ENCODE assay signal across 1 cellular context in genomic region chr1:208445710-208446702, GRCh38.
TF ChIP-seq lines count a peak whose summit lies in the region.

No MANE protein-coding gene starts in this region.

TF ChIP-seq in HEK293, 187 proteins besides CTCF, POLR2A, EP300 and RAD21 (continued from another document):
- TF ChIP-seq ZNF692 (tag by site-specific recombination; IDR thresholded peaks at IDR 0.05) = no peak
- TF ChIP-seq, protein P1, sequence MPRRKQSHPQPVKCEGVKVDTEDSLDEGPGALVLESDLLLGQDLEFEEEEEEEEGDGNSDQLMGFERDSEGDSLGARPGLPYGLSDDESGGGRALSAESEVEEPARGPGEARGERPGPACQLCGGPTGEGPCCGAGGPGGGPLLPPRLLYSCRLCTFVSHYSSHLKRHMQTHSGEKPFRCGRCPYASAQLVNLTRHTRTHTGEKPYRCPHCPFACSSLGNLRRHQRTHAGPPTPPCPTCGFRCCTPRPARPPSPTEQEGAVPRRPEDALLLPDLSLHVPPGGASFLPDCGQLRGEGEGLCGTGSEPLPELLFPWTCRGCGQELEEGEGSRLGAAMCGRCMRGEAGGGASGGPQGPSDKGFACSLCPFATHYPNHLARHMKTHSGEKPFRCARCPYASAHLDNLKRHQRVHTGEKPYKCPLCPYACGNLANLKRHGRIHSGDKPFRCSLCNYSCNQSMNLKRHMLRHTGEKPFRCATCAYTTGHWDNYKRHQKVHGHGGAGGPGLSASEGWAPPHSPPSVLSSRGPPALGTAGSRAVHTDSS (tag by site-specific recombination; IDR thresholded peaks at IDR 0.05) = no peak
- TF ChIP-seq ZNF174 (tag by site-specific recombination; IDR thresholded peaks at IDR 0.05) = no peak
- no peak for TF ChIP-seq ZNF585B (tag by site-specific recombination; IDR thresholded peaks at IDR 0.05)
- TF ChIP-seq ZSCAN4 (tag by site-specific recombination; IDR thresholded peaks at IDR 0.05) = no peak
- no peak for TF ChIP-seq ZNF184 (tag by site-specific recombination; IDR thresholded peaks at IDR 0.05)
- TF ChIP-seq PRDM2 (tag by site-specific recombination; IDR thresholded peaks at IDR 0.05; ENCODE audit: borderline replicate concordance) = no peak
- TF ChIP-seq ZBTB6 (tag by site-specific recombination; IDR thresholded peaks at IDR 0.05) = peak; percentile 14; the same call in 1 of the 2 replicates
- peak; percentile 72 for TF ChIP-seq GLIS1 (tag by site-specific recombination; IDR thresholded peaks at IDR 0.05)
- TF ChIP-seq ZNF354C (tag by site-specific recombination; IDR thresholded peaks at IDR 0.05; ENCODE audit: borderline replicate concordance, low read depth) = no peak
- no peak for TF ChIP-seq ZNF561 (tag by site-specific recombination; IDR thresholded peaks at IDR 0.05; ENCODE audit: borderline replicate concordance)
- no peak for TF ChIP-seq ZNF311 (tag by site-specific recombination; IDR thresholded peaks at IDR 0.05; ENCODE audit: borderline replicate concordance)
- TF ChIP-seq, protein P2, sequence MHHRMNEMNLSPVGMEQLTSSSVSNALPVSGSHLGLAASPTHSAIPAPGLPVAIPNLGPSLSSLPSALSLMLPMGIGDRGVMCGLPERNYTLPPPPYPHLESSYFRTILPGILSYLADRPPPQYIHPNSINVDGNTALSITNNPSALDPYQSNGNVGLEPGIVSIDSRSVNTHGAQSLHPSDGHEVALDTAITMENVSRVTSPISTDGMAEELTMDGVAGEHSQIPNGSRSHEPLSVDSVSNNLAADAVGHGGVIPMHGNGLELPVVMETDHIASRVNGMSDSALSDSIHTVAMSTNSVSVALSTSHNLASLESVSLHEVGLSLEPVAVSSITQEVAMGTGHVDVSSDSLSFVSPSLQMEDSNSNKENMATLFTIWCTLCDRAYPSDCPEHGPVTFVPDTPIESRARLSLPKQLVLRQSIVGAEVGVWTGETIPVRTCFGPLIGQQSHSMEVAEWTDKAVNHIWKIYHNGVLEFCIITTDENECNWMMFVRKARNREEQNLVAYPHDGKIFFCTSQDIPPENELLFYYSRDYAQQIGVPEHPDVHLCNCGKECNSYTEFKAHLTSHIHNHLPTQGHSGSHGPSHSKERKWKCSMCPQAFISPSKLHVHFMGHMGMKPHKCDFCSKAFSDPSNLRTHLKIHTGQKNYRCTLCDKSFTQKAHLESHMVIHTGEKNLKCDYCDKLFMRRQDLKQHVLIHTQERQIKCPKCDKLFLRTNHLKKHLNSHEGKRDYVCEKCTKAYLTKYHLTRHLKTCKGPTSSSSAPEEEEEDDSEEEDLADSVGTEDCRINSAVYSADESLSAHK (tag by site-specific recombination; IDR thresholded peaks at IDR 0.05) = no peak
- TF ChIP-seq ZNF777 (tag by site-specific recombination; IDR thresholded peaks at IDR 0.05; ENCODE audit: borderline replicate concordance) = no peak
- no peak for TF ChIP-seq ZIC2 (tag by site-specific recombination; IDR thresholded peaks at IDR 0.05)
- no peak for TF ChIP-seq ZNF280D (tag by site-specific recombination; IDR thresholded peaks at IDR 0.05)
- TF ChIP-seq ZNF549 (tag by site-specific recombination; IDR thresholded peaks at IDR 0.05) = peak; percentile 88
- no peak; the same call in 1 of the 2 replicates for TF ChIP-seq TRIM28 (IDR thresholded peaks at IDR 0.05; ENCODE audit: borderline replicate concordance, low read length)
- peak; percentile 85 for TF ChIP-seq ZFHX2 (tag by site-specific recombination; conservative IDR thresholded peaks at IDR 0.05)
- no peak for TF ChIP-seq ZFP37 (tag by site-specific recombination; IDR thresholded peaks at IDR 0.05)
- TF ChIP-seq GLI2 (tag by site-specific recombination; IDR thresholded peaks at IDR 0.05; ENCODE audit: borderline replicate concordance, low read depth) = no peak
- TF ChIP-seq ZNF48 (tag by site-specific recombination; IDR thresholded peaks at IDR 0.05) = no peak
- no peak for TF ChIP-seq ZNF747 (tag by site-specific recombination; IDR thresholded peaks at IDR 0.05)
- TF ChIP-seq OSR2 (tag by site-specific recombination; IDR thresholded peaks at IDR 0.05) = 0 out of 2 replicates have a peak, but pooled peaks have one; percentile 9
- TF ChIP-seq ZFP69B (tag by site-specific recombination; IDR thresholded peaks at IDR 0.05) = no peak
- TF ChIP-seq ZNF658 (tag by site-specific recombination; IDR thresholded peaks at IDR 0.05) = no peak
- no peak for TF ChIP-seq ZNF223 (tag by site-specific recombination; IDR thresholded peaks at IDR 0.05)
- peak; percentile 75 for TF ChIP-seq PRDM10 (tag by site-specific recombination; IDR thresholded peaks at IDR 0.05)
